Comparison of ENCODE assay signal across 8 cellular contexts in genomic region chr7:27141591-27142561, GRCh38. TPM values are rescaled to one million over a fixed set of nuclear protein-coding genes. Genes with fewer than 3 reads are reported as not detected.
DNase-seq lines count a peak whose midpoint lies in the region; ATAC-seq and TF ChIP-seq lines count a peak whose summit lies in the region.
"Had no signal": no experiment of that assay in that cellular context is flagged by ENCODE, and none has a peak within 500 bp of the region (broad histone marks: within the 10 kb centered on the region; RNA-seq: fewer than 3 reads in every experiment).

No MANE protein-coding gene starts in this region.

- CTCF ChIA-PET in mammary epithelial cell (lab: Charles Lee; ENCODE audit: low non-redundant PET): interaction anchor here (0.6 kb wide), 3 partner anchors 448 to 780 kb away, joined by 3 to 27 read pairs (median 8); no protein-coding TSS in a partner anchor
- CTCF ChIA-PET in CD4-positive, alpha-beta T cell (lab: Charles Lee): no interaction called here

- 4% methylated on average over 31 of the region's 40 CpGs for WGBS in mammary epithelial cell (ENCODE audit: low coverage, missing lambda C conversion rate)
- 77 to 79% methylated on average over 40 of the region's 40 CpGs for WGBS in lower leg skin, 2 donors
- WGBS in stomach, 5 donors: 37 to 50% (median 46%) methylated on average over 35 to 40 of the region's 40 CpGs

- H3K4me3 Mint-ChIP-seq in CD4-positive, alpha-beta T cell: no peak overlapping the region

- H3K4me1 ChIP-seq in KMS-11 (ENCODE audit: low read depth, poor library complexity, severe bottlenecking) (no peaks in the 10 kb centered on the region), mammary epithelial cell (ENCODE audit: insufficient read depth, low read length) (peaks cover 59% of the 10 kb centered on the region), stomach (peaks cover 0 to 39% (median 9%) of the 10 kb centered on the region in 4 donors)

- H3K9me3 Mint-ChIP-seq in CD4-positive, alpha-beta T cell: no peaks in the 10 kb centered on the region

- POLR2A ChIA-PET in CD4-positive, alpha-beta T cell (lab: Charles Lee): no interaction called here

- H3K27me3 ChIP-seq in KMS-11 (ENCODE audit: insufficient read depth, low read depth) (no peaks in the 10 kb centered on the region), mammary epithelial cell (ENCODE audit: insufficient read depth, low read length) (no peaks in the 10 kb centered on the region), stomach (peaks cover 0 to 92% (median 64%) of the 10 kb centered on the region in 3 donors)
- peaks cover 63% of the 10 kb centered on the region for H3K27me3 ChIP-seq in CD4-positive, alpha-beta T cell (ENCODE audit: control insufficient read depth, insufficient read depth, low read length)

- no TSS peak for BruUV-seq in mammary epithelial cell (replicated peaks; lab: Mats Ljungman, UMichigan)

- no peak overlapping the region for H3K4me3 ChIP-seq in KMS-11 (IDR thresholded peaks at IDR 0.05; ENCODE audit: insufficient read depth, low read depth, low read length)
- peak overlapping the region; percentile 70 to 81 (median 74) for H3K4me3 ChIP-seq in mammary epithelial cell (replicated peaks in 1 of 3; ENCODE audit: insufficient read depth in 1 of 3, low read depth in 2 of 3, low read length in 3 of 3)
- peak overlapping the region; percentile 29 for H3K4me3 ChIP-seq in lower leg skin (ENCODE audit: low read depth, poor library complexity, severe bottlenecking)
- H3K4me3 ChIP-seq in stomach: peak overlapping the region; percentile 54 to 67 (median 64)

- DNase-seq in mammary epithelial cell (peak; percentile 61), lower leg skin (ENCODE audit: low spot score in 2 of 2) (peak in 1 of 2 donors; percentile 80), stomach (no peak), kidney glomerular epithelial cell (lab: John Stamatoyannopoulos, UW) (no peak), mesenteric fat pad (ENCODE audit: low spot score) (no peak)
- DNase-seq in CD4-positive, alpha-beta T cell: no peak

- in situ Hi-C loops in mammary epithelial cell (cut with MboI; ENCODE audit: low sequenced_read_pairs in 2 of 2): loop anchor here in 1 of 2 donors (5.0 to 10.0 kb wide), 3 partner anchors 40 to 777 kb away; partner anchors contain the start of gene HOXA2

- H4K20me1 ChIP-seq in KMS-11 (ENCODE audit: insufficient read depth) (no peaks in the 10 kb centered on the region), mammary epithelial cell (ENCODE audit: insufficient read depth, low read length) (no peaks in the 10 kb centered on the region)

- H2AFZ ChIP-seq in KMS-11 (ENCODE audit: low read depth): no peak overlapping the region
- H2AFZ ChIP-seq in mammary epithelial cell (ENCODE audit: low read depth, low read length): peak overlapping the region; percentile 34

- H3K27ac Mint-ChIP-seq in CD4-positive, alpha-beta T cell: no peak overlapping the region

- TF ChIP-seq CTCF in KMS-11 (conservative IDR thresholded peaks at IDR 0.05; ENCODE audit: low read depth, low read length): no peak
- peak in 1 of 2 donors; percentile 33 for TF ChIP-seq CTCF in mammary epithelial cell (conservative IDR thresholded peaks at IDR 0.05 in 1 of 2, IDR thresholded peaks at IDR 0.05 in 1 of 2; ENCODE audit: extremely low read depth in 1 of 2, insufficient read depth in 1 of 2, low read depth in 1 of 2, low read length in 2 of 2)
- TF ChIP-seq CTCF in lower leg skin (IDR thresholded peaks at IDR 0.05): no peak
- no peak for TF ChIP-seq CTCF in stomach (IDR thresholded peaks at IDR 0.05)
- no peak for TF ChIP-seq CTCF in CD4-positive, alpha-beta T cell (IDR thresholded peaks at IDR 0.05)

- no peaks in the 10 kb centered on the region for H3K36me3 ChIP-seq in KMS-11 (ENCODE audit: insufficient read depth)
- H3K36me3 ChIP-seq in mammary epithelial cell (ENCODE audit: insufficient read depth, low read length): no peaks in the 10 kb centered on the region
- H3K36me3 ChIP-seq in stomach: peaks cover 0 to 5% (median 0%) of the 10 kb centered on the region in 4 donors

- no peaks in the 10 kb centered on the region for H3K36me3 Mint-ChIP-seq in CD4-positive, alpha-beta T cell (ENCODE audit: low read depth)

- no peak overlapping the region for H3K9ac ChIP-seq in KMS-11
- peak overlapping the region; percentile 91 for H3K9ac ChIP-seq in mammary epithelial cell (ENCODE audit: insufficient read depth, low read length)

- H3K27me3 Mint-ChIP-seq in CD4-positive, alpha-beta T cell: peaks cover 70% of the 10 kb centered on the region

- TF ChIP-seq EP300 in stomach (IDR thresholded peaks at IDR 0.05): no peak

- H3K9me3 ChIP-seq in mammary epithelial cell (replicated peaks; ENCODE audit: insufficient read depth, low read length): no peaks in the 10 kb centered on the region
- H3K9me3 ChIP-seq in stomach: peaks cover 0 to 16% (median 0%) of the 10 kb centered on the region in 4 donors
- H3K9me3 ChIP-seq in CD4-positive, alpha-beta T cell (ENCODE audit: control insufficient read depth, low read length): no peaks in the 10 kb centered on the region

- no peak for TF ChIP-seq POLR2A in lower leg skin (IDR thresholded peaks at IDR 0.05)
- TF ChIP-seq POLR2A in stomach (IDR thresholded peaks at IDR 0.05): no peak

- dilution Hi-C loops in mammary epithelial cell (cut with HindIII; ENCODE audit: low sequenced_read_pairs): no loop called here

- H3K27ac ChIP-seq in KMS-11 (no peak overlapping the region), mammary epithelial cell (ENCODE audit: insufficient read depth, low read depth, low read length) (peak overlapping the region; percentile 89), stomach (peak overlapping the region; percentile 87 to 99 (median 94))
- H3K27ac ChIP-seq in CD4-positive, alpha-beta T cell (ENCODE audit: low read depth, low read length): no peak overlapping the region

- no peaks in the 10 kb centered on the region for H3K4me1 Mint-ChIP-seq in CD4-positive, alpha-beta T cell (ENCODE audit: low read depth)

- no peak for ATAC-seq in CD4-positive, alpha-beta T cell (ENCODE audit: poor library complexity)
- ATAC-seq: HCT116 had no signal

- H3K79me2 ChIP-seq in KMS-11 (ENCODE audit: insufficient read depth, low read depth) (no peaks in the 10 kb centered on the region), mammary epithelial cell (ENCODE audit: insufficient read depth, low read length) (peaks cover 82% of the 10 kb centered on the region)

- peak overlapping the region; percentile 34; the same call in 1 of the 2 replicates for H3K4me2 ChIP-seq in KMS-11
- H3K4me2 ChIP-seq in mammary epithelial cell (ENCODE audit: insufficient read depth, low read depth, low read length): peak overlapping the region; percentile 95

- intact Hi-C loops in mammary epithelial cell (cut with micrococcal nuclease) (loop anchor here (2.0 to 5.0 kb wide), 3 partner anchors 640 to 1250 kb away; partner anchors contain the start of genes CBX3 and HNRNPA2B1), lower leg skin (cut with DNase I; ENCODE audit: low total_unique reads) (loop anchor here (5.0 kb wide), 1 partner anchor 290 kb away; no protein-coding TSS in a partner anchor), stomach (cut with DNase I; ENCODE audit: low total_unique reads) (no loop called here)
- intact Hi-C loops in CD4-positive, alpha-beta T cell (cut with DNase I, micrococcal nuclease): no loop called here

RNA-seq across cellular contexts. Expression of gene HOXA5, which starts 1.6 kb away (rescaled TPM):
- 10 to 100 TPM in 1 of 2 donors, 1 to 10 TPM in 1; 9.1 to 11.0 TPM for total RNA-seq in mammary epithelial cell
- polyA plus RNA-seq in mammary epithelial cell: 8.6 TPM
- polyA minus RNA-seq in mammary epithelial cell: 4.3 TPM
- total RNA-seq in lower leg skin: 10 to 100 TPM in 1 of 4 donors, 1 to 10 TPM in 3; 5.1 to 15.1 (median 6.1) TPM
- 10 to 100 TPM in 3 of 5 donors, 1 to 10 TPM in 2; 2.9 to 53.1 (median 18.2) TPM for total RNA-seq in stomach
- polyA plus RNA-seq in stomach: 10 to 100 TPM in 1 of 3 donors, 1 to 10 TPM in 2; 7.5 to 12.8 (median 7.8) TPM
- total RNA-seq in CD4-positive, alpha-beta T cell: not detected
- total RNA-seq in mesenteric fat pad: 15.3 TPM

RNA-seq across cellular contexts. Expression of gene HOXA6, which starts 5.7 kb away (rescaled TPM):
- 1 to 10 TPM; 3.1 to 4.7 TPM for total RNA-seq in mammary epithelial cell
- 0.71 TPM for polyA plus RNA-seq in mammary epithelial cell
- 1.1 TPM for polyA minus RNA-seq in mammary epithelial cell
- 10 to 100 TPM in 3 of 4 donors, 1 to 10 TPM in 1; 5.7 to 15.4 (median 12.4) TPM for total RNA-seq in lower leg skin
- total RNA-seq in stomach: 10 to 100 TPM in 1 of 5 donors, 1 to 10 TPM in 1, not detected in 3; 3.7 to 12.7 TPM
- polyA plus RNA-seq in stomach: under 1 TPM in 1 of 3 donors, not detected in 2; 0.81 TPM
- total RNA-seq in CD4-positive, alpha-beta T cell: not detected
- 3.1 TPM for total RNA-seq in mesenteric fat pad

RNA-seq across cellular contexts. Expression of gene HOXA3, which starts 10.5 kb away (rescaled TPM):
- total RNA-seq in mammary epithelial cell: 1 to 10 TPM; 2.0 to 9.9 TPM
- 1.4 TPM for polyA plus RNA-seq in mammary epithelial cell
- 0.83 TPM for polyA minus RNA-seq in mammary epithelial cell
- total RNA-seq in lower leg skin: 10 to 100 TPM in 2 of 4 donors, 1 to 10 TPM in 2; 4.9 to 20.2 (median 13.2) TPM
- 10 to 100 TPM in 1 of 5 donors, 1 to 10 TPM in 2, under 1 TPM in 2; 0.87 to 42.6 (median 5.2) TPM for total RNA-seq in stomach
- 1 to 10 TPM; 2.8 to 5.2 (median 4.8) TPM for polyA plus RNA-seq in stomach
- not detected for total RNA-seq in CD4-positive, alpha-beta T cell
- 5.8 TPM for total RNA-seq in mesenteric fat pad

RNA-seq across cellular contexts. Expression of gene HOXA4, which starts 11.3 kb away (rescaled TPM):
- total RNA-seq in mammary epithelial cell (1 to 10 TPM in 1 of 2 donors, not detected in 1; 1.5 TPM), lower leg skin (1 to 10 TPM; 1.3 to 2.9 (median 2.0) TPM), stomach (1 to 10 TPM in 3 of 5 donors, under 1 TPM in 2; 0.55 to 5.8 (median 2.2) TPM), mesenteric fat pad (4.0 TPM)
- polyA plus RNA-seq in mammary epithelial cell (1.8 TPM), stomach (10 to 100 TPM in 1 of 3 donors, 1 to 10 TPM in 2; 4.4 to 17.0 (median 5.9) TPM)
- polyA minus RNA-seq in mammary epithelial cell: 9.3 TPM
- not detected for total RNA-seq in CD4-positive, alpha-beta T cell

RNA-seq across cellular contexts. Expression of gene HOXA7, which starts 14.6 kb away (rescaled TPM):
- total RNA-seq in mammary epithelial cell (1 to 10 TPM; 2.3 to 8.0 TPM), lower leg skin (10 to 100 TPM; 10.0 to 26.1 (median 18.1) TPM), stomach (10 to 100 TPM in 1 of 5 donors, 1 to 10 TPM in 3, not detected in 1; 1.1 to 34.8 (median 3.3) TPM), mesenteric fat pad (7.5 TPM)
- polyA plus RNA-seq in mammary epithelial cell (3.9 TPM), stomach (1 to 10 TPM in 1 of 3 donors, under 1 TPM in 2; 0.98 to 7.9 (median 1.00) TPM)
- polyA minus RNA-seq in mammary epithelial cell: 3.7 TPM
- not detected for total RNA-seq in CD4-positive, alpha-beta T cell

Comparison
In these comparisons a context has a peak if more than half of its experiments do, and no peak if none do; other contexts are left out.
1. H3K27ac ChIP-seq: peak in mammary epithelial cell (single experiment) and stomach (5 of 5); none in KMS-11 (single experiment) and CD4-positive, alpha-beta T cell (single experiment).
2. intact Hi-C loops: an anchor here in mammary epithelial cell (2.0 to 5.0 kb wide) and lower leg skin (5.0 kb wide); none called in stomach and CD4-positive, alpha-beta T cell.